In genomic region chr5:132820162-132820754, GRCh38 we compare ENCODE assay signal across 1 cellular context.
TF ChIP-seq lines count a peak whose summit lies in the region.

No MANE protein-coding gene starts in this region.

TF ChIP-seq in HepG2, 621 proteins besides CTCF, POLR2A, EP300 and RAD21 (continued from another document and continues in another):
- TF ChIP-seq RBFOX2 (IDR thresholded peaks at IDR 0.05; ENCODE audit: low read depth, low read length) (no peak), HNRNPL (IDR thresholded peaks at IDR 0.05; ENCODE audit: low read depth, low read length) (no peak), ZNF800 (CRISPR knock-in tag; IDR thresholded peaks at IDR 0.05) (no peak), SALL1 (CRISPR knock-in tag; IDR thresholded peaks at IDR 0.05) (peak; percentile 54), ZNF138 (CRISPR knock-in tag; IDR thresholded peaks at IDR 0.05; ENCODE audit: low read depth) (no peak), SETDB1 (CRISPR knock-in tag; IDR thresholded peaks at IDR 0.05; ENCODE audit: borderline replicate concordance) (no peak), HNRNPUL1 (IDR thresholded peaks at IDR 0.05; ENCODE audit: low read depth, low read length) (no peak), ZBTB1 (CRISPR knock-in tag; IDR thresholded peaks at IDR 0.05; ENCODE audit: borderline replicate concordance) (no peak), ZNF558 (CRISPR knock-in tag; IDR thresholded peaks at IDR 0.05; ENCODE audit: borderline replicate concordance) (no peak), CREB3 (CRISPR knock-in tag; IDR thresholded peaks at IDR 0.05) (no peak), ZNF414 (CRISPR knock-in tag; IDR thresholded peaks at IDR 0.05) (no peak), SRY (CRISPR knock-in tag; IDR thresholded peaks at IDR 0.05) (no peak), NR2F2 (IDR thresholded peaks at IDR 0.05; ENCODE audit: borderline replicate concordance, low read depth) (no peak), ZNF747 (CRISPR knock-in tag; IDR thresholded peaks at IDR 0.05; ENCODE audit: borderline replicate concordance) (no peak), CREB1 (IDR thresholded peaks at IDR 0.05) (no peak), CREB1 (CRISPR knock-in tag; IDR thresholded peaks at IDR 0.05) (no peak), CSRNP1 (CRISPR knock-in tag; IDR thresholded peaks at IDR 0.05) (no peak), HNF4G (IDR thresholded peaks at IDR 0.05; ENCODE audit: borderline replicate concordance, low read depth, low read length) (0 out of 2 replicates have a peak, but pooled peaks have one; percentile 7), HNF4G (CRISPR knock-in tag; IDR thresholded peaks at IDR 0.05; ENCODE audit: borderline replicate concordance, low read depth) (no peak), MTF2 (CRISPR knock-in tag; IDR thresholded peaks at IDR 0.05; ENCODE audit: borderline replicate concordance) (no peak), ZNF143 (CRISPR knock-in tag; IDR thresholded peaks at IDR 0.05) (no peak), ZNF510 (CRISPR knock-in tag; IDR thresholded peaks at IDR 0.05; ENCODE audit: low read depth) (peak; percentile 57; the same call in 1 of the 2 replicates), MNT (IDR thresholded peaks at IDR 0.05) (no peak), ZNF784 (CRISPR knock-in tag; IDR thresholded peaks at IDR 0.05; ENCODE audit: borderline replicate concordance) (0 out of 2 replicates have a peak, but pooled peaks have one; percentile 16), ZNF660 (CRISPR knock-in tag; IDR thresholded peaks at IDR 0.05; ENCODE audit: borderline replicate concordance, low read depth) (no peak), ELF4 (CRISPR knock-in tag; IDR thresholded peaks at IDR 0.05; ENCODE audit: borderline replicate concordance) (no peak), RXRB (CRISPR knock-in tag; IDR thresholded peaks at IDR 0.05; ENCODE audit: borderline replicate concordance) (peak; percentile 60), ZNF564 (CRISPR knock-in tag; IDR thresholded peaks at IDR 0.05) (no peak), RBAK (CRISPR knock-in tag; IDR thresholded peaks at IDR 0.05) (no peak), KDM5B (CRISPR knock-in tag; IDR thresholded peaks at IDR 0.05; ENCODE audit: borderline replicate concordance) (0 out of 2 replicates have a peak, but pooled peaks have one; percentile 40), HNRNPH1 (optimal IDR thresholded peaks at IDR 0.05; ENCODE audit: low read depth, low read length) (no peak), PHF8 (CRISPR knock-in tag; IDR thresholded peaks at IDR 0.05) (no peak), ZNF761 (CRISPR knock-in tag; conservative IDR thresholded peaks at IDR 0.05) (no peak), CEBPZ (IDR thresholded peaks at IDR 0.05; ENCODE audit: low read length) (no peak), EZH2 (conservative IDR thresholded peaks at IDR 0.05; ENCODE audit: low read depth, low read length) (no peak), FOXO1 (CRISPR knock-in tag; IDR thresholded peaks at IDR 0.05) (no peak), ZNF605 (CRISPR knock-in tag; IDR thresholded peaks at IDR 0.05) (peak; percentile 46; the same call in 1 of the 2 replicates), ZMYM2 (CRISPR knock-in tag; IDR thresholded peaks at IDR 0.05) (0 out of 2 replicates have a peak, but pooled peaks have one; percentile 34), ARNT (IDR thresholded peaks at IDR 0.05) (no peak), IRF9 (CRISPR knock-in tag; IDR thresholded peaks at IDR 0.05; ENCODE audit: borderline replicate concordance) (no peak), ERF (CRISPR knock-in tag; IDR thresholded peaks at IDR 0.05) (no peak), ZNF678 (CRISPR knock-in tag; IDR thresholded peaks at IDR 0.05) (no peak), SP4 (CRISPR knock-in tag; IDR thresholded peaks at IDR 0.05) (no peak), HMG20A (CRISPR knock-in tag; IDR thresholded peaks at IDR 0.05; ENCODE audit: borderline replicate concordance) (no peak), ELF1 (CRISPR knock-in tag; IDR thresholded peaks at IDR 0.05) (no peak), MED8 (CRISPR knock-in tag; IDR thresholded peaks at IDR 0.05; ENCODE audit: insufficient replicate concordance) (no peak), SKI (IDR thresholded peaks at IDR 0.05; ENCODE audit: partially characterized antibody) (no peak), ZNF883 (CRISPR knock-in tag; IDR thresholded peaks at IDR 0.05; ENCODE audit: not compliant biosample characterization) (no peak), FOXC1 (CRISPR knock-in tag; IDR thresholded peaks at IDR 0.05; ENCODE audit: borderline replicate concordance) (no peak), TAF1 (CRISPR knock-in tag; IDR thresholded peaks at IDR 0.05) (no peak), ZNF207 (IDR thresholded peaks at IDR 0.05; ENCODE audit: borderline replicate concordance) (no peak), CBX1 (IDR thresholded peaks at IDR 0.05; ENCODE audit: low read depth) (no peak), NFYB (CRISPR knock-in tag; IDR thresholded peaks at IDR 0.05) (no peak; the same call in 1 of the 2 replicates), MTA3 (CRISPR knock-in tag; IDR thresholded peaks at IDR 0.05) (no peak), PAXIP1 (CRISPR knock-in tag; conservative IDR thresholded peaks at IDR 0.05) (peak; percentile 35), ZMYM4 (CRISPR knock-in tag; IDR thresholded peaks at IDR 0.05) (peak; percentile 25; the same call in 1 of the 2 replicates)
